1 cellular context compared by ENCODE assay signal in the genomic region with DNA sequence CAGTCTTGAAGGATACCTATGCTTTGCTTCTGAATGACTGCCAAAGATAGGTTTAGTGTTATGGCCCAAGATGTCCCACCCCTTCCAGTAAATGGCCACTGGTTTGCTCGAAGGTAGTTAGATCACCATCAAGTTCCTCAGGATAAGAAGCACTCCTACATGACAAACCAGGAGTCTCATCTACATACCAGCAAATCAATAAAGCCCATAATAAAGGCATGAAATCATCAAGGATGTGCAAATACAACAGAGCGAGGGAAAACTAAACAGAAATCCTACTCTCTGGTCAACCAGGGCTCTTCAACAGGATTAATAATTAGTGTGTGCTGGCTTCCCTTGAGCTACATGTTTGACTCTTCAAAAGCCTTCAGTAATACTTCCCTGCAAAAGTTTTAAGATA.
TF ChIP-seq lines count a peak whose summit lies in the region.

No MANE protein-coding gene starts in this region.

TF ChIP-seq in IMR-90, 13 proteins besides CTCF, POLR2A, EP300 and RAD21:
- TF ChIP-seq FOS (IDR thresholded peaks at IDR 0.05; ENCODE audit: low read depth, low read length) (no peak), MXI1 (IDR thresholded peaks at IDR 0.05; ENCODE audit: borderline replicate concordance, low read depth, low read length) (no peak), CEBPB (IDR thresholded peaks at IDR 0.05; ENCODE audit: low read depth, low read length) (no peak), SMC3 (IDR thresholded peaks at IDR 0.05; ENCODE audit: low read depth, low read length) (no peak)
